Comparison of ENCODE assay signal across 8 cellular contexts in the genomic region with DNA sequence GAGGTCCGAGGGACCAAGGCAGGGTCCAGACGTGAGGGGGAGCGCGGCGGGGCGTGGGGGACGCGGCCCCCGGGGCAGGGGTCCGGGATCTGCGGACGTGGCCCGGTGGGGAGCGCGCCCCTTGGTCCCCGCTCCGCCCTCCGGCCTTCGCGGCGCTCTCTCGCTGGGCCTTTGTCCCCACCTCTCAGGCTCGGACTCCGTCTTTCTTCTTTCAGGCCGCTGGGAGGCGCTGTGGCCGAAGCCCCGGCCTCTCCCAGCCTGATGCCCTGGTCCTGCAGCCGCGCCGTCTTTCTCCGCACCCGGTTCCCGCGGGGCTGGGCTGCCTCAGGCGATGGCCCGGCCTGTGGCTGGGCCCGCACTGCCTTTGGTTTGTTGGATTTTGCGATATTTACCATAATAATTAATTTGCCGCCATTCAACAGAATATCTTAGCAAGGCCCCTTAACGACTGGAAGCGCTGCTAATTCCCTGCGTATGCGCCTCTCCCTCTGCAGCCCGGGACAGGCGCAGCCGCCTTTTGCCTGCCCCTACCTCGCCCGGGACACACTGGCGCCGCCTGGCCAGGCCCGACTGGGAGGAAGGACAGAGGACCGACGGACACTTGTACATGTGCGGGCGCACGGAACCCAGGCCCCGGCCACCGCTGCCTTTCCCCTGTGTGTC. TPM values are rescaled to one million over a fixed set of nuclear protein-coding genes. Genes with fewer than 3 reads are reported as not detected.
A peak's percentile ranks its signal among the peaks of the same experiment; 100 is the strongest.
DNase-seq lines count a peak whose midpoint lies in the region; TF ChIP-seq lines count a peak whose summit lies in the region.

No MANE protein-coding gene starts in this region.

- peaks cover 0 to 10% (median 3%) of the 10 kb centered on the region in 5 experiments for H3K9me3 Mint-ChIP-seq in brain

- H3K4me3 ChIP-seq in H7 (ENCODE audit: insufficient read depth, low read depth, low read length), result peak overlapping the region; percentile 28

- DNase-seq in DMS53 treated with DMSO at 0.1 percent for 48 hours (lab: John Stamatoyannopoulos, UW; ENCODE audit: unreplicated experiment) (peak; percentile 72), H7 (peak; percentile 97), NCI-H2196 treated with DMSO at 0.1 percent for 48 hours (lab: John Stamatoyannopoulos, UW; ENCODE audit: unreplicated experiment) (peak; percentile 17), iPS-NIHi7 (ENCODE audit: extremely low spot score) (peak; percentile 80), COR-L47 (lab: John Stamatoyannopoulos, UW) (no peak)
- peak; percentile 43 to 52 for DNase-seq in stimulated activated CD4-positive, alpha-beta T cell treated with anti-CD3 and anti-CD28 coated beads, Interleukin-2, amount 100 ng/mL, for 48 hours
- DNase-seq in central memory CD4-positive, alpha-beta T cell, result no peak

- peaks cover 88% of the 10 kb centered on the region for H3K27me3 ChIP-seq in H7 (ENCODE audit: control insufficient read depth, insufficient read depth, low read length)

- H3K36me3 Mint-ChIP-seq in brain, result peaks cover 4% of the 10 kb centered on the region

- H3K4me3 Mint-ChIP-seq in brain, result peak overlapping the region; percentile 43 to 86 (median 69)

- H3K36me3 ChIP-seq in H7 (replicated peaks; ENCODE audit: control insufficient read depth, insufficient read depth, low read length), result no peaks in the 10 kb centered on the region

- H3K27ac Mint-ChIP-seq in brain, result no peak overlapping the region

- peak; percentile 69 to 90 for TF ChIP-seq CTCF in brain (conservative IDR thresholded peaks at IDR 0.05)

- H3K27me3 Mint-ChIP-seq in brain, result peaks cover 69% of the 10 kb centered on the region

- H3K4me1 Mint-ChIP-seq in brain, result peaks cover 82% of the 10 kb centered on the region

RNA-seq across cellular contexts. Expression of a gene that starts 10.8 kb away (rescaled TPM):
- total RNA-seq in H7 (2014; rRNA removed; shearing (Covaris generic)), result 1.7 and 3.0 TPM in 2 replicates
- polyA plus RNA-seq in brain (ENCODE audit: insufficient read depth, low read depth, low replicate concordance), result 30.9 TPM

RNA-seq across cellular contexts. Expression of a gene that starts 57.0 kb away (rescaled TPM):
- total RNA-seq in H7 (2014; rRNA removed; shearing (Covaris generic)), result 0.07 and 0.80 TPM in 2 replicates
- 18.6 TPM for polyA plus RNA-seq in brain (ENCODE audit: insufficient read depth, low read depth, low replicate concordance)

Comparison
In these comparisons a context has a peak if more than half of its experiments do, and no peak if none do; other contexts are left out.
1. DNase-seq: peak in DMS53 treated with DMSO at 0.1 percent for 48 hours (single experiment), H7 (single experiment), NCI-H2196 treated with DMSO at 0.1 percent for 48 hours (single experiment), iPS-NIHi7 (single experiment) and stimulated activated CD4-positive, alpha-beta T cell treated with anti-CD3 and anti-CD28 coated beads, Interleukin-2, amount 100 ng/mL, for 48 hours (2 of 2); none in COR-L47 (single experiment) and central memory CD4-positive, alpha-beta T cell (single experiment).